In the genomic region with DNA sequence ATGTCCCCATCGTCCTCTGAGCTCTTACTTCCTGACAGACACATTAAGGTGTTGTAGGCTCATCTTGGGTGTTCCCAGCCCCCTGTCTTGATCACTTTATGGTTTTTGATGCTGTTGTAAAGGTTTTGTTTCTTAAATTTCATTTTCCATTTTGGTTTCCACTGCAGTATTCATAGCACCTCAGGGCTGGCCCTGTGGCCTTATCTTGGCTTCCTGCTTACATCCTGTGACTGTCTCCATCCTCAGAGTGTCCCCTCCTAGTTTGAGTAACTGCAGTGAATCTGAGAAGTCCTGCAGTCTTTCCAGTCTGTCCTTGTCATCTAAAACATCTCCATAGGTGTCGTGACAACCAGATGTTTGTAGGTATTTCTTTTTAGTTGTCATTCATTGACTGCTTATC, we compare ENCODE assay signal across 10 cellular contexts. TPM values are rescaled to one million over a fixed set of nuclear protein-coding genes. Genes with fewer than 3 reads are reported as not detected.
A peak's percentile ranks its signal among the peaks of the same experiment; 100 is the strongest.
DNase-seq lines count a peak whose midpoint lies in the region; ATAC-seq and TF ChIP-seq lines count a peak whose summit lies in the region.
"Had no signal": no experiment of that assay in that cellular context is flagged by ENCODE, and none has a peak within 500 bp of the region (broad histone marks: within the 10 kb centered on the region; RNA-seq: fewer than 3 reads in every experiment).

No MANE protein-coding gene starts in this region.

- POLR2A ChIA-PET in CD8-positive, alpha-beta memory T cell (lab: Charles Lee), result no interaction called here

- H3K4me3 Mint-ChIP-seq in CD8-positive, alpha-beta memory T cell, result peak overlapping the region in 5 of 7 donors; percentile 28 to 65 (median 53)
- H3K4me3 Mint-ChIP-seq in activated naive CD8-positive, alpha-beta T cell, result peak overlapping the region; percentile 75

- DNase-seq in CD8-positive, alpha-beta memory T cell, result peak in 1 of 5 donors; percentile 5
- DNase-seq in medulla oblongata (ENCODE audit: extremely low spot score), result no peak
- DNase-seq in SK-N-DZ (ENCODE audit: low spot score), result no peak
- DNase-seq in body of pancreas, result no peak
- DNase-seq in stimulated activated CD4-positive, alpha-beta T cell treated with anti-CD3 and anti-CD28 coated beads, Interleukin-4, amount 100 ng/mL, for 24 hours, result no peak
- DNase-seq: adrenal gland had no signal

- peaks cover 0 to 7% (median 0%) of the 10 kb centered on the region in 3 donors for H3K36me3 Mint-ChIP-seq in CD8-positive, alpha-beta memory T cell
- peaks cover 14% of the 10 kb centered on the region for H3K36me3 Mint-ChIP-seq in activated naive CD8-positive, alpha-beta T cell

- no peak overlapping the region for H3K27ac ChIP-seq in CD8-positive, alpha-beta memory T cell (ENCODE audit: low read depth, low read length)
- no peak overlapping the region for H3K27ac ChIP-seq in body of pancreas
- H3K27ac ChIP-seq: adrenal gland, vagina had no signal

- intact Hi-C loops in body of pancreas (cut with DNase I), result no loop called here

- TF ChIP-seq CTCF in body of pancreas (IDR thresholded peaks at IDR 0.05), result no peak

- ATAC-seq in GM19351 (IDR thresholded peaks at IDR 0.05; ENCODE audit: unreplicated experiment), result peak; percentile 54
- ATAC-seq in HG03432 (IDR thresholded peaks at IDR 0.05; ENCODE audit: unreplicated experiment), result peak; percentile 62
- ATAC-seq in body of pancreas, result no peak

- H3K9me3 Mint-ChIP-seq in CD8-positive, alpha-beta memory T cell, result no peaks in the 10 kb centered on the region
- no peaks in the 10 kb centered on the region for H3K9me3 Mint-ChIP-seq in activated naive CD8-positive, alpha-beta T cell (ENCODE audit: low read depth)

- H3K4me3 ChIP-seq in CD8-positive, alpha-beta memory T cell (ENCODE audit: low read length), result no peak overlapping the region
- no peak overlapping the region for H3K4me3 ChIP-seq in body of pancreas
- H3K4me3 ChIP-seq: adrenal gland, vagina had no signal

- peaks cover 78 to 92% (median 89%) of the 10 kb centered on the region in 3 donors for H3K4me1 Mint-ChIP-seq in CD8-positive, alpha-beta memory T cell
- H3K4me1 Mint-ChIP-seq in activated naive CD8-positive, alpha-beta T cell (ENCODE audit: low read depth), result peaks cover 83% of the 10 kb centered on the region

- no peaks in the 10 kb centered on the region for H3K27me3 ChIP-seq in CD8-positive, alpha-beta memory T cell (ENCODE audit: insufficient read depth, low read length, poor library complexity, severe bottlenecking)
- H3K27me3 ChIP-seq in body of pancreas, result no peaks in the 10 kb centered on the region
- H3K27me3 ChIP-seq: adrenal gland, vagina had no signal

- TF ChIP-seq POLR2A in body of pancreas (IDR thresholded peaks at IDR 0.05), result no peak

- H3K27me3 Mint-ChIP-seq in CD8-positive, alpha-beta memory T cell, result no peaks in the 10 kb centered on the region
- no peaks in the 10 kb centered on the region for H3K27me3 Mint-ChIP-seq in activated naive CD8-positive, alpha-beta T cell

- peaks cover 50% of the 10 kb centered on the region for H3K4me1 ChIP-seq in CD8-positive, alpha-beta memory T cell (ENCODE audit: insufficient read depth, low read length)
- peaks cover 6% of the 10 kb centered on the region for H3K4me1 ChIP-seq in body of pancreas

- no peaks in the 10 kb centered on the region for H3K9me3 ChIP-seq in CD8-positive, alpha-beta memory T cell (ENCODE audit: low read length)
- H3K9me3 ChIP-seq in body of pancreas, result no peaks in the 10 kb centered on the region
- H3K9me3 ChIP-seq: adrenal gland, vagina had no signal

- WGBS in body of pancreas, 2 donors, result 72 to 84% methylated on average over 2 of the region's 2 CpGs

- CTCF ChIA-PET in CD8-positive, alpha-beta memory T cell (lab: Charles Lee), result interaction anchor here (1.9 kb wide), 1 partner anchor 51 kb away, joined by 4 read pairs; the partner anchor contains the start of gene JARID2

- peak overlapping the region; percentile 40 to 92 (median 84) for H3K27ac Mint-ChIP-seq in CD8-positive, alpha-beta memory T cell
- peak overlapping the region; percentile 93 for H3K27ac Mint-ChIP-seq in activated naive CD8-positive, alpha-beta T cell

- H3K36me3 ChIP-seq in CD8-positive, alpha-beta memory T cell (ENCODE audit: insufficient read depth, low read length), result no peaks in the 10 kb centered on the region
- no peaks in the 10 kb centered on the region for H3K36me3 ChIP-seq in body of pancreas (replicated peaks in 1 of 2; ENCODE audit: insufficient read depth in 1 of 2, low read depth in 2 of 2)
- H3K36me3 ChIP-seq: adrenal gland, vagina had no signal

RNA-seq across cellular contexts. Expression of gene JARID2, which starts 50.9 kb away (rescaled TPM):
- total RNA-seq in CD8-positive, alpha-beta memory T cell, result 10 to 100 TPM; 25.0 to 25.5 TPM
- 12.0 TPM for polyA plus RNA-seq in CD8-positive, alpha-beta memory T cell
- 25.1 and 33.1 TPM in 2 replicates for polyA plus RNA-seq in SK-N-DZ (2014; cell fraction: cytosol; rRNA removed)
- polyA plus RNA-seq in SK-N-DZ (2014; cell fraction: nucleus; rRNA removed), result 38.6 and 40.6 TPM in 2 replicates
- total RNA-seq in body of pancreas, result 1 to 10 TPM; 3.6 to 4.6 TPM

Comparison
In these comparisons a context has a peak if more than half of its experiments do, and no peak if none do; other contexts are left out.
1. RNA of gene JARID2, which starts 50.9 kb away (total RNA-seq): 25.0 to 25.5 TPM in CD8-positive, alpha-beta memory T cell; 3.6 to 4.6 TPM in body of pancreas; every median in the first group is over 4 times any median in the second.